1 cellular context compared by ENCODE assay signal in the genomic region with DNA sequence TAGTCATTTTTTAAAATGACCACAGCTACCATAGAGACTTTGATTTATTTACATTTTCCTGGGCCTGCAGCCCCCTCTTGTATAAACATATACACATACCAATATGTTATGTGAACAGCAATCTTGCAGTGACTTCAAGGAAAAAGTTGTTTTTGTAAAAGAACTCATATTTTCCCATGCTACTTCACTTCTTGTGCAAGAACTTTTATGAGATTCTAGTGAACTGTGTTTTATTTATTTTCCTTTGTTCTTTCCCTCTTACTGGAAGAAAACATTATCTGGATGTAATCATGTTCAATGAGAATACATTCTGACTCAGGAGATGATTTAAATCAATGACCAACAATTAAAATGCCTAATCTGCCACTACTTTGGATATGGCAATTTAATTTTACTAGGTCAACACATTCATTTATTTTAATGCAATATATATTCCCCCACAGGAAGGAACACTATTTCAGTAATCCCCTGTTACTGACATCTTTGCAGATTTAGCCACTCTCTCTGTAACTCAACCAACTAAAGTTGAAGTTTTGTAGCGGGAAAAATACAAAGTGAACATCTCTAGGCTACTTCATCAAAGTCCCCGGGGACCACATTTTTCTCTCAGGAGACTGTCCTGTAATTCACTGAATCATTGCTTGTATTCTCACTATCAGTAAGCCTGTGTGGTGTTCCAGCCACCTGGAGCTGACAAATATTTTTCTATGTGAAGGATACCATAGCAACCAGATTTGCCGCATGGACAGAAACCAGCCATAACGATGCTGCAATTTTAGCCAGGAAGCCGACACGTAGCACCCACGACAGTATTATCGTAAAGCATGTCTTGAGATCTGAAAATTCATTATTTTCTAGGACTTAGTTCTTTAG.
TF ChIP-seq lines count a peak whose summit lies in the region.

No MANE protein-coding gene starts in this region.

TF ChIP-seq in GM12878, 131 proteins besides CTCF, POLR2A, EP300 and RAD21 (continued from another document and continues in another):
- TF ChIP-seq, protein P1, sequence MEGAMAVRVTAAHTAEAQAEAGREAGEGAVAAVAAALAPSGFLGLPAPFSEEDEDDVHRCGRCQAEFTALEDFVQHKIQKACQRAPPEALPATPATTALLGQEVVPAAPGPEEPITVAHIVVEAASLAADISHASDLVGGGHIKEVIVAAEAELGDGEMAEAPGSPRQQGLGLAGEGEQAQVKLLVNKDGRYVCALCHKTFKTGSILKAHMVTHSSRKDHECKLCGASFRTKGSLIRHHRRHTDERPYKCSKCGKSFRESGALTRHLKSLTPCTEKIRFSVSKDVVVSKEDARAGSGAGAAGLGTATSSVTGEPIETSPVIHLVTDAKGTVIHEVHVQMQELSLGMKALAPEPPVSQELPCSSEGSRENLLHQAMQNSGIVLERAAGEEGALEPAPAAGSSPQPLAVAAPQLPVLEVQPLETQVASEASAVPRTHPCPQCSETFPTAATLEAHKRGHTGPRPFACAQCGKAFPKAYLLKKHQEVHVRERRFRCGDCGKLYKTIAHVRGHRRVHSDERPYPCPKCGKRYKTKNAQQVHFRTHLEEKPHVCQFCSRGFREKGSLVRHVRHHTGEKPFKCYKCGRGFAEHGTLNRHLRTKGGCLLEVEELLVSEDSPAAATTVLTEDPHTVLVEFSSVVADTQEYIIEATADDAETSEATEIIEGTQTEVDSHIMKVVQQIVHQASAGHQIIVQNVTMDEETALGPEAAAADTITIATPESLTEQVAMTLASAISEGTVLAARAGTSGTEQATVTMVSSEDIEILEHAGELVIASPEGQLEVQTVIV (IDR thresholded peaks at IDR 0.05; ENCODE audit: borderline replicate concordance, partially characterized antibody) = peak; percentile 98
- TF ChIP-seq BCL11A (IDR thresholded peaks at IDR 0.05; ENCODE audit: low read depth, low read length) (peak; percentile 89; the same call in 1 of the 2 replicates), MEF2B (IDR thresholded peaks at IDR 0.05; ENCODE audit: partially characterized antibody, poor library complexity, severe bottlenecking) (peak; percentile 100), MYC (IDR thresholded peaks at IDR 0.05; ENCODE audit: insufficient read depth, insufficient read length, insufficient replicate concordance, low read length, severe bottlenecking) (no peak), JUND (IDR thresholded peaks at IDR 0.05; ENCODE audit: low read depth, low read length) (0 out of 2 replicates have a peak, but pooled peaks have one; percentile 27), PAX5 (IDR thresholded peaks at IDR 0.05; ENCODE audit: borderline replicate concordance, low read depth, low read length) (peak; percentile 53; the same call in 1 of the 2 replicates), BRCA1 (IDR thresholded peaks at IDR 0.05; ENCODE audit: low read depth, low read length) (no peak), CHD1 (IDR thresholded peaks at IDR 0.05; ENCODE audit: low read depth, low read length) (0 out of 2 replicates have a peak, but pooled peaks have one; percentile 82), JUNB (IDR thresholded peaks at IDR 0.05) (peak; percentile 91), IRF4 (IDR thresholded peaks at IDR 0.05; ENCODE audit: low read depth, low read length) (peak; percentile 85; the same call in 1 of the 2 replicates), RELA (IDR thresholded peaks at IDR 0.05; ENCODE audit: borderline replicate concordance, partially characterized antibody) (peak; percentile 74), EED (IDR thresholded peaks at IDR 0.05; ENCODE audit: low read depth) (peak; percentile 82), IKZF2 (IDR thresholded peaks at IDR 0.05) (peak; percentile 82 to 85), MEF2A (IDR thresholded peaks at IDR 0.05; ENCODE audit: insufficient read depth, low read depth, low read length) (peak; percentile 51; the same call in 1 of the 2 replicates), RFX5 (IDR thresholded peaks at IDR 0.05; ENCODE audit: low read depth, low read length) (no peak), ZNF622 (IDR thresholded peaks at IDR 0.05) (no peak), MTA2 (IDR thresholded peaks at IDR 0.05; ENCODE audit: low read depth) (peak; percentile 58), SMARCA5 (IDR thresholded peaks at IDR 0.05) (0 out of 2 replicates have a peak, but pooled peaks have one; percentile 60), YBX1 (IDR thresholded peaks at IDR 0.05) (peak; percentile 96), SREBF2 (IDR thresholded peaks at IDR 0.05; ENCODE audit: low read length) (no peak), NFXL1 (IDR thresholded peaks at IDR 0.05; ENCODE audit: borderline replicate concordance) (no peak), FOXM1 (IDR thresholded peaks at IDR 0.05; ENCODE audit: low read depth, low read length) (peak; percentile 96), FOS (IDR thresholded peaks at IDR 0.05; ENCODE audit: borderline replicate concordance, extremely low read depth, insufficient read length) (no peak), TBL1XR1 (IDR thresholded peaks at IDR 0.05; ENCODE audit: low read depth, low read length) (no peak), IKZF1 (conservative IDR thresholded peaks at IDR 0.05) (peak; percentile 81), CREM (IDR thresholded peaks at IDR 0.05; ENCODE audit: low read depth) (peak; percentile 83; the same call in 1 of the 2 replicates), MTA3 (IDR thresholded peaks at IDR 0.05; ENCODE audit: borderline replicate concordance, low read length) (no peak), ASH2L (IDR thresholded peaks at IDR 0.05; ENCODE audit: borderline replicate concordance, low read depth) (0 out of 2 replicates have a peak, but pooled peaks have one; percentile 12)
- TF ChIP-seq, protein P2, sequence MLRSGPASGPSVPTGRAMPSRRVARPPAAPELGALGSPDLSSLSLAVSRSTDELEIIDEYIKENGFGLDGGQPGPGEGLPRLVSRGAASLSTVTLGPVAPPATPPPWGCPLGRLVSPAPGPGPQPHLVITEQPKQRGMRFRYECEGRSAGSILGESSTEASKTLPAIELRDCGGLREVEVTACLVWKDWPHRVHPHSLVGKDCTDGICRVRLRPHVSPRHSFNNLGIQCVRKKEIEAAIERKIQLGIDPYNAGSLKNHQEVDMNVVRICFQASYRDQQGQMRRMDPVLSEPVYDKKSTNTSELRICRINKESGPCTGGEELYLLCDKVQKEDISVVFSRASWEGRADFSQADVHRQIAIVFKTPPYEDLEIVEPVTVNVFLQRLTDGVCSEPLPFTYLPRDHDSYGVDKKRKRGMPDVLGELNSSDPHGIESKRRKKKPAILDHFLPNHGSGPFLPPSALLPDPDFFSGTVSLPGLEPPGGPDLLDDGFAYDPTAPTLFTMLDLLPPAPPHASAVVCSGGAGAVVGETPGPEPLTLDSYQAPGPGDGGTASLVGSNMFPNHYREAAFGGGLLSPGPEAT (IDR thresholded peaks at IDR 0.05; ENCODE audit: low read depth) = peak; percentile 83; the same call in 1 of the 2 replicates
- TF ChIP-seq, protein P3, sequence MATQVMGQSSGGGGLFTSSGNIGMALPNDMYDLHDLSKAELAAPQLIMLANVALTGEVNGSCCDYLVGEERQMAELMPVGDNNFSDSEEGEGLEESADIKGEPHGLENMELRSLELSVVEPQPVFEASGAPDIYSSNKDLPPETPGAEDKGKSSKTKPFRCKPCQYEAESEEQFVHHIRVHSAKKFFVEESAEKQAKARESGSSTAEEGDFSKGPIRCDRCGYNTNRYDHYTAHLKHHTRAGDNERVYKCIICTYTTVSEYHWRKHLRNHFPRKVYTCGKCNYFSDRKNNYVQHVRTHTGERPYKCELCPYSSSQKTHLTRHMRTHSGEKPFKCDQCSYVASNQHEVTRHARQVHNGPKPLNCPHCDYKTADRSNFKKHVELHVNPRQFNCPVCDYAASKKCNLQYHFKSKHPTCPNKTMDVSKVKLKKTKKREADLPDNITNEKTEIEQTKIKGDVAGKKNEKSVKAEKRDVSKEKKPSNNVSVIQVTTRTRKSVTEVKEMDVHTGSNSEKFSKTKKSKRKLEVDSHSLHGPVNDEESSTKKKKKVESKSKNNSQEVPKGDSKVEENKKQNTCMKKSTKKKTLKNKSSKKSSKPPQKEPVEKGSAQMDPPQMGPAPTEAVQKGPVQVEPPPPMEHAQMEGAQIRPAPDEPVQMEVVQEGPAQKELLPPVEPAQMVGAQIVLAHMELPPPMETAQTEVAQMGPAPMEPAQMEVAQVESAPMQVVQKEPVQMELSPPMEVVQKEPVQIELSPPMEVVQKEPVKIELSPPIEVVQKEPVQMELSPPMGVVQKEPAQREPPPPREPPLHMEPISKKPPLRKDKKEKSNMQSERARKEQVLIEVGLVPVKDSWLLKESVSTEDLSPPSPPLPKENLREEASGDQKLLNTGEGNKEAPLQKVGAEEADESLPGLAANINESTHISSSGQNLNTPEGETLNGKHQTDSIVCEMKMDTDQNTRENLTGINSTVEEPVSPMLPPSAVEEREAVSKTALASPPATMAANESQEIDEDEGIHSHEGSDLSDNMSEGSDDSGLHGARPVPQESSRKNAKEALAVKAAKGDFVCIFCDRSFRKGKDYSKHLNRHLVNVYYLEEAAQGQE (IDR thresholded peaks at IDR 0.05; ENCODE audit: low read depth, low read length) = 0 out of 2 replicates have a peak, but pooled peaks have one; percentile 16
- TF ChIP-seq, protein P4, sequence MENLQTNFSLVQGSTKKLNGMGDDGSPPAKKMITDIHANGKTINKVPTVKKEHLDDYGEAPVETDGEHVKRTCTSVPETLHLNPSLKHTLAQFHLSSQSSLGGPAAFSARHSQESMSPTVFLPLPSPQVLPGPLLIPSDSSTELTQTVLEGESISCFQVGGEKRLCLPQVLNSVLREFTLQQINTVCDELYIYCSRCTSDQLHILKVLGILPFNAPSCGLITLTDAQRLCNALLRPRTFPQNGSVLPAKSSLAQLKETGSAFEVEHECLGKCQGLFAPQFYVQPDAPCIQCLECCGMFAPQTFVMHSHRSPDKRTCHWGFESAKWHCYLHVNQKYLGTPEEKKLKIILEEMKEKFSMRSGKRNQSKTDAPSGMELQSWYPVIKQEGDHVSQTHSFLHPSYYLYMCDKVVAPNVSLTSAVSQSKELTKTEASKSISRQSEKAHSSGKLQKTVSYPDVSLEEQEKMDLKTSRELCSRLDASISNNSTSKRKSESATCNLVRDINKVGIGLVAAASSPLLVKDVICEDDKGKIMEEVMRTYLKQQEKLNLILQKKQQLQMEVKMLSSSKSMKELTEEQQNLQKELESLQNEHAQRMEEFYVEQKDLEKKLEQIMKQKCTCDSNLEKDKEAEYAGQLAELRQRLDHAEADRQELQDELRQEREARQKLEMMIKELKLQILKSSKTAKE (IDR thresholded peaks at IDR 0.05; ENCODE audit: low read depth, poor library complexity, severe bottlenecking) = peak; percentile 68
- TF ChIP-seq, protein P5, sequence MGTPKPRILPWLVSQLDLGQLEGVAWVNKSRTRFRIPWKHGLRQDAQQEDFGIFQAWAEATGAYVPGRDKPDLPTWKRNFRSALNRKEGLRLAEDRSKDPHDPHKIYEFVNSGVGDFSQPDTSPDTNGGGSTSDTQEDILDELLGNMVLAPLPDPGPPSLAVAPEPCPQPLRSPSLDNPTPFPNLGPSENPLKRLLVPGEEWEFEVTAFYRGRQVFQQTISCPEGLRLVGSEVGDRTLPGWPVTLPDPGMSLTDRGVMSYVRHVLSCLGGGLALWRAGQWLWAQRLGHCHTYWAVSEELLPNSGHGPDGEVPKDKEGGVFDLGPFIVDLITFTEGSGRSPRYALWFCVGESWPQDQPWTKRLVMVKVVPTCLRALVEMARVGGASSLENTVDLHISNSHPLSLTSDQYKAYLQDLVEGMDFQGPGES (IDR thresholded peaks at IDR 0.05) = no peak
- TF ChIP-seq, protein P6, sequence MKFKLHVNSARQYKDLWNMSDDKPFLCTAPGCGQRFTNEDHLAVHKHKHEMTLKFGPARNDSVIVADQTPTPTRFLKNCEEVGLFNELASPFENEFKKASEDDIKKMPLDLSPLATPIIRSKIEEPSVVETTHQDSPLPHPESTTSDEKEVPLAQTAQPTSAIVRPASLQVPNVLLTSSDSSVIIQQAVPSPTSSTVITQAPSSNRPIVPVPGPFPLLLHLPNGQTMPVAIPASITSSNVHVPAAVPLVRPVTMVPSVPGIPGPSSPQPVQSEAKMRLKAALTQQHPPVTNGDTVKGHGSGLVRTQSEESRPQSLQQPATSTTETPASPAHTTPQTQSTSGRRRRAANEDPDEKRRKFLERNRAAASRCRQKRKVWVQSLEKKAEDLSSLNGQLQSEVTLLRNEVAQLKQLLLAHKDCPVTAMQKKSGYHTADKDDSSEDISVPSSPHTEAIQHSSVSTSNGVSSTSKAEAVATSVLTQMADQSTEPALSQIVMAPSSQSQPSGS (IDR thresholded peaks at IDR 0.05; ENCODE audit: low read length) = peak; percentile 99
- TF ChIP-seq, protein P7, sequence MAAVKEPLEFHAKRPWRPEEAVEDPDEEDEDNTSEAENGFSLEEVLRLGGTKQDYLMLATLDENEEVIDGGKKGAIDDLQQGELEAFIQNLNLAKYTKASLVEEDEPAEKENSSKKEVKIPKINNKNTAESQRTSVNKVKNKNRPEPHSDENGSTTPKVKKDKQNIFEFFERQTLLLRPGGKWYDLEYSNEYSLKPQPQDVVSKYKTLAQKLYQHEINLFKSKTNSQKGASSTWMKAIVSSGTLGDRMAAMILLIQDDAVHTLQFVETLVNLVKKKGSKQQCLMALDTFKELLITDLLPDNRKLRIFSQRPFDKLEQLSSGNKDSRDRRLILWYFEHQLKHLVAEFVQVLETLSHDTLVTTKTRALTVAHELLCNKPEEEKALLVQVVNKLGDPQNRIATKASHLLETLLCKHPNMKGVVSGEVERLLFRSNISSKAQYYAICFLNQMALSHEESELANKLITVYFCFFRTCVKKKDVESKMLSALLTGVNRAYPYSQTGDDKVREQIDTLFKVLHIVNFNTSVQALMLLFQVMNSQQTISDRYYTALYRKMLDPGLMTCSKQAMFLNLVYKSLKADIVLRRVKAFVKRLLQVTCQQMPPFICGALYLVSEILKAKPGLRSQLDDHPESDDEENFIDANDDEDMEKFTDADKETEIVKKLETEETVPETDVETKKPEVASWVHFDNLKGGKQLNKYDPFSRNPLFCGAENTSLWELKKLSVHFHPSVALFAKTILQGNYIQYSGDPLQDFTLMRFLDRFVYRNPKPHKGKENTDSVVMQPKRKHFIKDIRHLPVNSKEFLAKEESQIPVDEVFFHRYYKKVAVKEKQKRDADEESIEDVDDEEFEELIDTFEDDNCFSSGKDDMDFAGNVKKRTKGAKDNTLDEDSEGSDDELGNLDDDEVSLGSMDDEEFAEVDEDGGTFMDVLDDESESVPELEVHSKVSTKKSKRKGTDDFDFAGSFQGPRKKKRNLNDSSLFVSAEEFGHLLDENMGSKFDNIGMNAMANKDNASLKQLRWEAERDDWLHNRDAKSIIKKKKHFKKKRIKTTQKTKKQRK (IDR thresholded peaks at IDR 0.05; ENCODE audit: low read depth, low read length) = no peak
- TF ChIP-seq, protein P8, sequence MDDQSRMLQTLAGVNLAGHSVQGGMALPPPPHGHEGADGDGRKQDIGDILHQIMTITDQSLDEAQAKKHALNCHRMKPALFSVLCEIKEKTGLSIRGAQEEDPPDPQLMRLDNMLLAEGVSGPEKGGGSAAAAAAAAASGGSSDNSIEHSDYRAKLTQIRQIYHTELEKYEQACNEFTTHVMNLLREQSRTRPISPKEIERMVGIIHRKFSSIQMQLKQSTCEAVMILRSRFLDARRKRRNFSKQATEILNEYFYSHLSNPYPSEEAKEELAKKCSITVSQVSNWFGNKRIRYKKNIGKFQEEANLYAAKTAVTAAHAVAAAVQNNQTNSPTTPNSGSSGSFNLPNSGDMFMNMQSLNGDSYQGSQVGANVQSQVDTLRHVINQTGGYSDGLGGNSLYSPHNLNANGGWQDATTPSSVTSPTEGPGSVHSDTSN (IDR thresholded peaks at IDR 0.05; ENCODE audit: insufficient replicate concordance, low read depth, low read length) = peak; percentile 44
